Comparison of ENCODE assay signal across 1 cellular context in genomic region chr17:77203436-77203835, GRCh38.
TF ChIP-seq lines count a peak whose summit lies in the region.

No MANE protein-coding gene starts in this region.

TF ChIP-seq in WTC11, 78 proteins besides CTCF, POLR2A, EP300 and RAD21 (continued from another document):
- TF ChIP-seq AR (CRISPR knock-in tag; IDR thresholded peaks at IDR 0.05): no peak
- no peak for TF ChIP-seq ESRRA (CRISPR knock-in tag; IDR thresholded peaks at IDR 0.05; ENCODE audit: borderline replicate concordance)
